20 cellular contexts compared by ENCODE assay signal in genomic region chrX:1416327-1416784, GRCh38. TPM values are rescaled to one million over a fixed set of nuclear protein-coding genes. Genes with fewer than 3 reads are reported as not detected.
DNase-seq lines count a peak whose midpoint lies in the region; ATAC-seq and TF ChIP-seq lines count a peak whose summit lies in the region.
"Had no signal": no experiment of that assay in that cellular context is flagged by ENCODE, and none has a peak within 500 bp of the region (broad histone marks: within the 10 kb centered on the region; RNA-seq: fewer than 3 reads in every experiment).

No MANE protein-coding gene starts in this region.

- H3K9me2 ChIP-seq in hepatocyte (replicated peaks; ENCODE audit: insufficient read depth), result no peaks in the 10 kb centered on the region

- peaks cover 15% of the 10 kb centered on the region for H3K36me3 Mint-ChIP-seq in chondrocyte (ENCODE audit: low read depth)

- 81% methylated on average over 14 of the region's 15 CpGs for WGBS in hepatocyte (ENCODE audit: low lambda C conversion rate, missing lambda C conversion rate)

- no peaks in the 10 kb centered on the region for H3K36me3 ChIP-seq in hepatocyte (replicated peaks; ENCODE audit: insufficient read depth, low read depth)

- H3K27me3 ChIP-seq in hepatocyte, result no peaks in the 10 kb centered on the region

- intact Hi-C loops in posterior vena cava (cut with DNase I), result no loop called here

- H3K27me3 Mint-ChIP-seq in chondrocyte (ENCODE audit: low read depth), result no peaks in the 10 kb centered on the region

- H2AFZ ChIP-seq in hepatocyte, result no peak overlapping the region
- H2AFZ ChIP-seq: GM23248 had no signal

- no peak overlapping the region for H3K4me3 Mint-ChIP-seq in chondrocyte (ENCODE audit: unreplicated experiment)
- H3K4me3 Mint-ChIP-seq: CD14-positive monocyte had no signal

- peak; percentile 0 for DNase-seq in ELF-1 (ENCODE audit: low read depth, low spot score)
- DNase-seq in chondrocyte (ENCODE audit: low spot score), result peak; percentile 11
- peak; percentile 16 for DNase-seq in posterior vena cava (ENCODE audit: low spot score)
- DNase-seq in NCI-H748 (lab: John Stamatoyannopoulos, UW; ENCODE audit: unreplicated experiment), result no peak
- DNase-seq in hepatocyte (ENCODE audit: low spot score), result no peak
- DNase-seq: DMS79, GM23248, KBM-7, NCI-H1105, NCI-H1694, NCI-H2227 treated with DMSO at 0.1 percent for 48 hours, NCI-H524, PC-3, RPMI8226, SIG-M5 had no signal

- peak; percentile 6 for TF ChIP-seq POLR2A in GM18951 (IDR thresholded peaks at IDR 0.05; ENCODE audit: extremely low read depth, insufficient read depth, insufficient read length)

- H3K4me1 ChIP-seq in hepatocyte (ENCODE audit: insufficient read depth), result no peaks in the 10 kb centered on the region

- in situ Hi-C loops in GM18951 (cut with MboI; ENCODE audit: low sequenced_read_pairs, unreplicated experiment), result no loop called here

- no peak for TF ChIP-seq CTCF in chondrocyte (IDR thresholded peaks at IDR 0.05)
- TF ChIP-seq CTCF in hepatocyte (IDR thresholded peaks at IDR 0.05; ENCODE audit: poor library complexity), result no peak

- H3K4me1 Mint-ChIP-seq in chondrocyte (ENCODE audit: low read depth), result no peaks in the 10 kb centered on the region
- H3K4me1 Mint-ChIP-seq: CD14-positive monocyte had no signal

- no peaks in the 10 kb centered on the region for H3K9me3 ChIP-seq in hepatocyte (ENCODE audit: low read depth)

- H3K79me2 ChIP-seq in hepatocyte, result no peaks in the 10 kb centered on the region

- no peak overlapping the region for H3K4me3 ChIP-seq in hepatocyte
- H3K4me3 ChIP-seq: GM23248 had no signal

- no peaks in the 10 kb centered on the region for H4K20me1 ChIP-seq in hepatocyte (ENCODE audit: insufficient read depth, poor library complexity, severe bottlenecking)

- H3K27ac Mint-ChIP-seq in chondrocyte (ENCODE audit: unreplicated experiment), result no peak overlapping the region
- H3K27ac Mint-ChIP-seq: CD14-positive monocyte had no signal

- no peaks in the 10 kb centered on the region for H3K9me3 Mint-ChIP-seq in chondrocyte (ENCODE audit: low read depth)

- no peak overlapping the region for H3K27ac ChIP-seq in hepatocyte
- H3K27ac ChIP-seq: GM23248 had no signal

- no peak for ATAC-seq in GM18498 (IDR thresholded peaks at IDR 0.05; ENCODE audit: unreplicated experiment)
- ATAC-seq: HCT116, PC-3, SK-N-SH treated with all-trans-retinoic acid at 6 μM for 48 hours had no signal

- H3K4me2 ChIP-seq in hepatocyte, result no peak overlapping the region

RNA-seq across cellular contexts. Expression of gene SLC25A6, which starts 24.4 kb away (rescaled TPM):
- 270 to 332 TPM (median 327 TPM) in 3 replicates for total RNA-seq in chondrocyte
- total RNA-seq in posterior vena cava, result 100 to 1,000 TPM; 204 to 218 TPM
- 359 and 449 TPM in 2 replicates for total RNA-seq in hepatocyte
- polyA plus RNA-seq in hepatocyte, result 354 and 364 TPM in 2 replicates

RNA-seq across cellular contexts. Expression of gene ASMTL, which starts 36.4 kb away (rescaled TPM):
- total RNA-seq in chondrocyte, result 19.6 to 29.0 TPM (median 20.2 TPM) in 3 replicates
- 10 to 100 TPM; 28.2 to 29.7 TPM for total RNA-seq in posterior vena cava
- total RNA-seq in hepatocyte, result 10.1 and 15.1 TPM in 2 replicates
- 26.7 and 31.0 TPM in 2 replicates for polyA plus RNA-seq in hepatocyte

Comparison
In these comparisons a context has a peak if more than half of its experiments do, and no peak if none do; other contexts are left out.
1. DNase-seq: peak in ELF-1 (single experiment), chondrocyte (single experiment) and posterior vena cava (single experiment); none in NCI-H748 (single experiment) and hepatocyte (single experiment).